Comparison of ENCODE assay signal across 9 cellular contexts in genomic region chr7:7569615-7570014, GRCh38. TPM values are rescaled to one million over a fixed set of nuclear protein-coding genes. Genes with fewer than 3 reads are reported as not detected.
A peak's percentile ranks its signal among the peaks of the same experiment; 100 is the strongest.
DNase-seq lines count a peak whose midpoint lies in the region; ATAC-seq and TF ChIP-seq lines count a peak whose summit lies in the region.
"Had no signal": no experiment of that assay in that cellular context is flagged by ENCODE, and none has a peak within 500 bp of the region (broad histone marks: within the 10 kb centered on the region; RNA-seq: fewer than 3 reads in every experiment).

No MANE protein-coding gene starts in this region.

- ATAC-seq in GM21367 (IDR thresholded peaks at IDR 0.05; ENCODE audit: unreplicated experiment) (peak; percentile 18), lower lobe of right lung (no peak)

- H3K27ac ChIP-seq in DOHH2 (ENCODE audit: low read depth, low read length), result peak overlapping the region; percentile 82
- H3K27ac ChIP-seq in OCI-LY7 (ENCODE audit: low read depth, low read length, poor library complexity, severe bottlenecking), result peak overlapping the region; percentile 63
- peak overlapping the region; percentile 36 for H3K27ac ChIP-seq in lower lobe of right lung

- peaks cover 67% of the 10 kb centered on the region for H3K79me2 ChIP-seq in DOHH2 (ENCODE audit: control insufficient read depth, low read length)
- H3K79me2 ChIP-seq in OCI-LY7 (ENCODE audit: insufficient read depth, low read depth, low read length), result peaks cover 47% of the 10 kb centered on the region; the same call in 1 of the 2 replicates

- H3K4me2 ChIP-seq in DOHH2 (ENCODE audit: low read length) (peak overlapping the region; percentile 86), OCI-LY7 (ENCODE audit: low read length) (peak overlapping the region; percentile 97)

- POLR2A ChIA-PET in OCI-LY7 (lab: Charles Lee), result interaction anchor here (0.7 to 2.7 kb wide), 3 partner anchors 10 to 71 kb away, joined by 4 to 17 read pairs (median 10); partner anchors contain the start of gene UMAD1

- intact Hi-C loops in OCI-LY7 (cut with micrococcal nuclease; ENCODE audit: unreplicated experiment), result loop anchor here (5.0 kb wide), 1 partner anchor 403 kb away; no protein-coding TSS in a partner anchor
- intact Hi-C loops in lower lobe of right lung (cut with DNase I), result no loop called here
- intact Hi-C loops in posterior vena cava (cut with DNase I), result loop anchor here in 1 of 2 donors (10.0 kb wide), 1 partner anchor 1395 kb away; no protein-coding TSS in a partner anchor

- CTCF ChIA-PET in OCI-LY7 (lab: Charles Lee; ENCODE audit: unreplicated experiment), result no interaction called here

- DNase-seq in OCI-LY7 (ENCODE audit: low spot score) (peak; percentile 17), lower lobe of right lung (no peak), posterior vena cava (ENCODE audit: low spot score) (no peak), H4 (ENCODE audit: low spot score) (no peak), NCI-H524 treated with DMSO at 0.1 percent for 48 hours (lab: John Stamatoyannopoulos, UW) (no peak), A172 (ENCODE audit: low spot score) (no peak)
- DNase-seq: kidney had no signal

- peaks cover 41% of the 10 kb centered on the region for H3K4me1 ChIP-seq in DOHH2 (ENCODE audit: control insufficient read depth, low read length)
- peaks cover 32% of the 10 kb centered on the region for H3K4me1 ChIP-seq in OCI-LY7 (ENCODE audit: insufficient read depth, low read length, poor library complexity, severe bottlenecking)
- peaks cover 33% of the 10 kb centered on the region for H3K4me1 ChIP-seq in lower lobe of right lung

- no TSS peak for BruUV-seq in OCI-LY7 (replicated peaks; lab: Mats Ljungman, UMichigan)

- no peak overlapping the region; the same call in 1 of the 2 replicates for H2AFZ ChIP-seq in OCI-LY7 (ENCODE audit: low read length)

- H3K4me3 ChIP-seq in DOHH2 (ENCODE audit: low read length), result peak overlapping the region; percentile 84
- H3K4me3 ChIP-seq in OCI-LY7 (ENCODE audit: low read depth, low read length, poor library complexity, severe bottlenecking), result peak overlapping the region; percentile 79
- H3K4me3 ChIP-seq in lower lobe of right lung, result peak overlapping the region; percentile 15

- H3K36me3 ChIP-seq in DOHH2 (ENCODE audit: control insufficient read depth, low read length) (peaks cover 57% of the 10 kb centered on the region), OCI-LY7 (ENCODE audit: insufficient read depth, low read length) (peaks cover 27% of the 10 kb centered on the region), lower lobe of right lung (no peaks in the 10 kb centered on the region)

- peaks cover 6% of the 10 kb centered on the region; the same call in 1 of the 2 replicates for H4K20me1 ChIP-seq in DOHH2 (ENCODE audit: control insufficient read depth, insufficient read depth, low read depth, low read length)
- peaks cover 13% of the 10 kb centered on the region; the same call in 1 of the 2 replicates for H4K20me1 ChIP-seq in OCI-LY7 (ENCODE audit: insufficient read depth, low read length)

- peaks cover 18% of the 10 kb centered on the region for H3F3A ChIP-seq in DOHH2 (ENCODE audit: control insufficient read depth, insufficient read depth)

- no peaks in the 10 kb centered on the region for H3K9me2 ChIP-seq in DOHH2 (replicated peaks; ENCODE audit: control insufficient read depth, low read length)
- H3K9me2 ChIP-seq in OCI-LY7 (ENCODE audit: insufficient read depth, low read length), result no peaks in the 10 kb centered on the region

- H3K9me3 ChIP-seq in DOHH2 (ENCODE audit: control insufficient read depth, insufficient read depth, low read length) (no peaks in the 10 kb centered on the region), OCI-LY7 (ENCODE audit: low read length) (no peaks in the 10 kb centered on the region), lower lobe of right lung (no peaks in the 10 kb centered on the region)

- TF ChIP-seq CTCF in DOHH2 (IDR thresholded peaks at IDR 0.05; ENCODE audit: low read depth, low read length, poor library complexity, severe bottlenecking) (no peak), OCI-LY7 (conservative IDR thresholded peaks at IDR 0.05; ENCODE audit: low read length) (no peak), lower lobe of right lung (IDR thresholded peaks at IDR 0.05) (no peak)

- H3K27me3 ChIP-seq in DOHH2 (ENCODE audit: control insufficient read depth, low read length) (no peaks in the 10 kb centered on the region), lower lobe of right lung (ENCODE audit: low read depth) (no peaks in the 10 kb centered on the region)

RNA-seq across cellular contexts. Expression of gene MIOS, which starts 2.9 kb away (rescaled TPM):
- total RNA-seq in OCI-LY7 (2014; rRNA removed; shearing (Covaris generic)), result 18.9 and 24.9 TPM in 2 replicates
- total RNA-seq in OCI-LY7 (2022) (20.1 and 25.8 TPM in 2 replicates), lower lobe of right lung (28.8 TPM), posterior vena cava (10 to 100 TPM; 21.0 to 21.2 TPM)
- 46.1 and 52.8 TPM in 2 replicates for total RNA-seq in H4 (2014; rRNA removed; shearing (Covaris generic))
- 49.7 and 87.1 TPM in 2 replicates for total RNA-seq in A172 (2014; rRNA removed; shearing (Covaris generic))

RNA-seq across cellular contexts. Expression of gene COL28A1, which starts 33.9 kb away (rescaled TPM):
- 0.33 TPM in 1 of 2 replicates, not detected in the other for total RNA-seq in OCI-LY7 (2014; rRNA removed; shearing (Covaris generic))
- total RNA-seq in OCI-LY7 (2022) (0.28 TPM in 1 of 2 replicates, not detected in the other), lower lobe of right lung (2.0 TPM), posterior vena cava (1 to 10 TPM in 1 of 2 donors, under 1 TPM in 1; 0.46 to 1.0 TPM)
- total RNA-seq in H4 (2014; rRNA removed; shearing (Covaris generic)), result not detected in 2 replicates
- total RNA-seq in A172 (2014; rRNA removed; shearing (Covaris generic)), result 0.26 TPM in 1 of 2 replicates, not detected in the other

Comparison
In these comparisons a context has a peak if more than half of its experiments do, and no peak if none do; other contexts are left out.
1. H3K4me3 ChIP-seq: peak in every context shown above with its lines; median percentile 84 in DOHH2; 79 in OCI-LY7; 15 in lower lobe of right lung.